ENCODE assay signal across 8 cellular contexts in the genomic region with DNA sequence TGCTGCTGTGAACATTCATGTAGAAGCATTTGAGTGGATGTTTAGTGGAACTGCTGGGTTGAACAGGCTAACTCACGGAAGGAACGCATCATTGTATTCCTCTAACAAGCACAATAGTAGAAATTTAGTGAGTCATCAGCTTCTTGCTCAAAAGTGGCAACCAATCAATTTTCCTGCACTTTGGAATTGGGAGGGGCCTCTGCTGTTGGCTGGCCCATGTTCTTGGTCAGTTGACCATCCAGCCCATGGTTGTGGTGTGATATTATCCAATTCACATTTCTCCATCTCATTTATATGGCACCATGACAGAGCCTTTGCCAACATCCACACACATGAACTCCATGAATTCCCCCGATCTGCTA.
DNase-seq lines count a peak whose midpoint lies in the region; ATAC-seq lines count a peak whose summit lies in the region.

No MANE protein-coding gene starts in this region.

- DNase-seq in activated CD4-positive, CD25-positive, alpha-beta regulatory T cell (lab: John Stamatoyannopoulos, UW) = no peak
- peak; percentile 30 for DNase-seq in T-helper 2 cell treated with Interferon-gamma antibody and Interleukin-4, amounts not matched to agents 5 μg/mL and 100 μg/mL, for 36 hours (ENCODE audit: low spot score)
- peak in 1 of 2 donors; percentile 16 for DNase-seq in stimulated activated naive CD8-positive, alpha-beta T cell treated with anti-CD3 and anti-CD28 coated beads, Interleukin-15, amount 100 ng/mL, for 72 hours
- no peak for DNase-seq in NCI-H1694 treated with DMSO at 0.1 percent for 48 hours (lab: John Stamatoyannopoulos, UW)

- peak overlapping the region; percentile 70 for H3K4me3 Mint-ChIP-seq in T-helper 2 cell treated with Interferon-gamma antibody and Interleukin-4, amounts not matched to agents 5 μg/mL and 100 μg/mL, for 36 hours
- peak overlapping the region; percentile 57 to 75 for H3K4me3 Mint-ChIP-seq in stimulated activated naive CD8-positive, alpha-beta T cell treated with anti-CD3 and anti-CD28 coated beads, Interleukin-15, amount 100 ng/mL, for 72 hours

- peak overlapping the region; percentile 97 for H3K27ac Mint-ChIP-seq in T-helper 2 cell treated with Interferon-gamma antibody and Interleukin-4, amounts not matched to agents 5 μg/mL and 100 μg/mL, for 36 hours
- H3K27ac Mint-ChIP-seq in stimulated activated naive CD8-positive, alpha-beta T cell treated with anti-CD3 and anti-CD28 coated beads, Interleukin-15, amount 100 ng/mL, for 72 hours = peak overlapping the region; percentile 94 to 97

- H3K9me3 Mint-ChIP-seq in T-helper 2 cell treated with Interferon-gamma antibody and Interleukin-4, amounts not matched to agents 5 μg/mL and 100 μg/mL, for 36 hours = peaks cover 16% of the 10 kb centered on the region
- H3K9me3 Mint-ChIP-seq in stimulated activated naive CD8-positive, alpha-beta T cell treated with anti-CD3 and anti-CD28 coated beads, Interleukin-15, amount 100 ng/mL, for 72 hours = peaks cover 0 to 15% of the 10 kb centered on the region in 2 donors

- no peaks in the 10 kb centered on the region for H3K27me3 Mint-ChIP-seq in T-helper 2 cell treated with Interferon-gamma antibody and Interleukin-4, amounts not matched to agents 5 μg/mL and 100 μg/mL, for 36 hours (ENCODE audit: low read depth)
- no peaks in the 10 kb centered on the region for H3K27me3 Mint-ChIP-seq in stimulated activated naive CD8-positive, alpha-beta T cell treated with anti-CD3 and anti-CD28 coated beads, Interleukin-15, amount 100 ng/mL, for 72 hours

- peaks cover 10% of the 10 kb centered on the region for H3K36me3 Mint-ChIP-seq in T-helper 2 cell treated with Interferon-gamma antibody and Interleukin-4, amounts not matched to agents 5 μg/mL and 100 μg/mL, for 36 hours (ENCODE audit: low read depth)

- ATAC-seq in activated CD4-positive, CD25-positive, alpha-beta regulatory T cell treated with anti-CD3 and anti-CD28 coated beads, Interleukin-2, amount 50 U/mL, for 24 hours = peak; percentile 4 to 6
- ATAC-seq in esophagus mucosa (peak; percentile 38), HG03280 (IDR thresholded peaks at IDR 0.05; ENCODE audit: unreplicated experiment) (no peak), HG02623 (IDR thresholded peaks at IDR 0.05; ENCODE audit: unreplicated experiment) (no peak)
- no peak for ATAC-seq in stimulated activated naive CD8-positive, alpha-beta T cell treated with anti-CD3 and anti-CD28 coated beads, Interleukin-15, amount 100 ng/mL, for 72 hours

- H3K4me1 Mint-ChIP-seq in T-helper 2 cell treated with Interferon-gamma antibody and Interleukin-4, amounts not matched to agents 5 μg/mL and 100 μg/mL, for 36 hours (ENCODE audit: low read depth) = peaks cover 52% of the 10 kb centered on the region
- H3K4me1 Mint-ChIP-seq in stimulated activated naive CD8-positive, alpha-beta T cell treated with anti-CD3 and anti-CD28 coated beads, Interleukin-15, amount 100 ng/mL, for 72 hours = peaks cover 56% of the 10 kb centered on the region

Comparison
In these comparisons a context has a peak if more than half of its experiments do, and no peak if none do; other contexts are left out.
1. ATAC-seq: peak in activated CD4-positive, CD25-positive, alpha-beta regulatory T cell treated with anti-CD3 and anti-CD28 coated beads, Interleukin-2, amount 50 U/mL, for 24 hours (2 of 2) and esophagus mucosa (single experiment); none in stimulated activated naive CD8-positive, alpha-beta T cell treated with anti-CD3 and anti-CD28 coated beads, Interleukin-15, amount 100 ng/mL, for 72 hours (single experiment), HG03280 (single experiment) and HG02623 (single experiment).